10 cellular contexts compared by ENCODE assay signal in genomic region chr9:131707050-131707449, GRCh38. TPM values are rescaled to one million over a fixed set of nuclear protein-coding genes. Genes with fewer than 3 reads are reported as not detected.
DNase-seq lines count a peak whose midpoint lies in the region; ATAC-seq and TF ChIP-seq lines count a peak whose summit lies in the region.
"Had no signal": no experiment of that assay in that cellular context is flagged by ENCODE, and none has a peak within 500 bp of the region (broad histone marks: within the 10 kb centered on the region; RNA-seq: fewer than 3 reads in every experiment).

No MANE protein-coding gene starts in this region.

- no peaks in the 10 kb centered on the region for H3K36me3 Mint-ChIP-seq in brain
- H3K36me3 Mint-ChIP-seq in activated CD8-positive, alpha-beta T cell treated with anti-CD3 and anti-CD28 coated beads, Interleukin-2, amount 10 ng/mL, durations not matched to agents 7 days and 5 days (ENCODE audit: low read depth), result peaks cover 23% of the 10 kb centered on the region

- POLR2A ChIA-PET in activated CD8-positive, alpha-beta T cell treated with anti-CD3 and anti-CD28 coated beads, Interleukin-2, amount 10 ng/mL, durations not matched to agents 7 days and 5 days (lab: Charles Lee), result no interaction called here

- H3K4me3 Mint-ChIP-seq in brain, result no peak overlapping the region
- H3K4me3 Mint-ChIP-seq in activated CD8-positive, alpha-beta T cell treated with anti-CD3 and anti-CD28 coated beads, Interleukin-2, amount 10 ng/mL, durations not matched to agents 7 days and 5 days, result no peak overlapping the region

- DNase-seq in left ventricle myocardium inferior (no peak), Right ventricle myocardium inferior (ENCODE audit: missing footprints) (no peak), lower leg skin (ENCODE audit: low spot score in 2 of 2) (no peak)
- DNase-seq in activated CD8-positive, alpha-beta T cell treated with anti-CD3 and anti-CD28 coated beads, Interleukin-2, amount 10 ng/mL, durations not matched to agents 7 days and 5 days, result no peak
- DNase-seq in activated CD4-positive, CD25-positive, alpha-beta regulatory T cell treated with anti-CD3 and anti-CD28 coated beads, Interleukin-2, amount 50 U/mL, for 72 hours, result no peak
- DNase-seq in activated CD8-positive, alpha-beta memory T cell treated with anti-CD3 and anti-CD28 coated beads for 24 hours, result no peak
- DNase-seq: activated CD4-positive, alpha-beta T cell treated with anti-CD3 and anti-CD28 coated beads, Interleukin-2, amount 10 ng/mL, durations not matched to agents 24 days and 14 days; NCI-H345 had no signal

- H3K27ac ChIP-seq in left ventricle myocardium inferior (replicated peaks) (peak overlapping the region; percentile 83), mucosa of rectum (ENCODE audit: low read depth in 2 of 2, low read length in 2 of 2) (peak overlapping the region; percentile 20 to 42)

- CTCF ChIA-PET in activated CD8-positive, alpha-beta T cell treated with anti-CD3 and anti-CD28 coated beads, Interleukin-2, amount 10 ng/mL, durations not matched to agents 7 days and 5 days (lab: Charles Lee), result no interaction called here

- intact Hi-C loops in left ventricle myocardium inferior (cut with micrococcal nuclease) (no loop called here), Right ventricle myocardium inferior (cut with DNase I) (loop anchor here (5.0 kb wide), 1 partner anchor 35 kb away; no protein-coding TSS in a partner anchor), lower leg skin (cut with DNase I; ENCODE audit: low total_unique reads) (no loop called here)

- TF ChIP-seq POLR2A in lower leg skin (IDR thresholded peaks at IDR 0.05), result no peak

- H3K36me3 ChIP-seq in left ventricle myocardium inferior (no peaks in the 10 kb centered on the region), mucosa of rectum (ENCODE audit: control insufficient read depth in 2 of 2, insufficient read depth in 2 of 2, low read length in 2 of 2) (no peaks in the 10 kb centered on the region)

- H3K27me3 ChIP-seq in left ventricle myocardium inferior (ENCODE audit: low read depth), result no peaks in the 10 kb centered on the region
- no peaks in the 10 kb centered on the region for H3K27me3 ChIP-seq in mucosa of rectum (ENCODE audit: control insufficient read depth in 2 of 2, insufficient read depth in 2 of 2, low read length in 2 of 2)

- H3K4me3 ChIP-seq in left ventricle myocardium inferior (peak overlapping the region; percentile 61), mucosa of rectum (ENCODE audit: low read length in 2 of 2) (no peak overlapping the region), lower leg skin (ENCODE audit: low read depth, poor library complexity, severe bottlenecking) (no peak overlapping the region)

- TF ChIP-seq CTCF in left ventricle myocardium inferior (IDR thresholded peaks at IDR 0.05; ENCODE audit: borderline replicate concordance) (no peak), brain (conservative IDR thresholded peaks at IDR 0.05) (no peak), lower leg skin (IDR thresholded peaks at IDR 0.05) (no peak)

- 87 to 88% methylated on average over 5 of the region's 5 CpGs for WGBS in lower leg skin, 2 donors

- H3K27ac Mint-ChIP-seq in brain, result peak overlapping the region in 4 of 5 experiments; percentile 6 to 74 (median 63)
- H3K27ac Mint-ChIP-seq in activated CD8-positive, alpha-beta T cell treated with anti-CD3 and anti-CD28 coated beads, Interleukin-2, amount 10 ng/mL, durations not matched to agents 7 days and 5 days, result no peak overlapping the region

- H3K9me3 ChIP-seq in left ventricle myocardium inferior (replicated peaks) (no peaks in the 10 kb centered on the region), mucosa of rectum (ENCODE audit: control insufficient read depth in 2 of 2, low read length in 2 of 2) (no peaks in the 10 kb centered on the region)

- H3K4me1 Mint-ChIP-seq in brain, result peaks cover 79% of the 10 kb centered on the region
- H3K4me1 Mint-ChIP-seq in activated CD8-positive, alpha-beta T cell treated with anti-CD3 and anti-CD28 coated beads, Interleukin-2, amount 10 ng/mL, durations not matched to agents 7 days and 5 days (ENCODE audit: low read depth), result peaks cover 69% of the 10 kb centered on the region

- H3K4me1 ChIP-seq in left ventricle myocardium inferior (peaks cover 99% of the 10 kb centered on the region), mucosa of rectum (ENCODE audit: control insufficient read depth in 2 of 2, insufficient read depth in 2 of 2, low read length in 2 of 2) (peaks cover 38 to 46% of the 10 kb centered on the region in 2 donors)

- ATAC-seq in Right ventricle myocardium inferior, result no peak
- no peak for ATAC-seq in activated CD8-positive, alpha-beta T cell treated with anti-CD3 and anti-CD28 coated beads, Interleukin-2, amount 10 ng/mL, durations not matched to agents 7 days and 5 days

- H3K9me3 Mint-ChIP-seq in brain, result peaks cover 0 to 3% (median 0%) of the 10 kb centered on the region in 5 experiments
- H3K9me3 Mint-ChIP-seq in activated CD8-positive, alpha-beta T cell treated with anti-CD3 and anti-CD28 coated beads, Interleukin-2, amount 10 ng/mL, durations not matched to agents 7 days and 5 days (ENCODE audit: insufficient read depth), result no peaks in the 10 kb centered on the region
- H3K9me3 Mint-ChIP-seq: activated CD4-positive, alpha-beta T cell treated with anti-CD3 and anti-CD28 coated beads, Interleukin-2, amount 10 ng/mL, durations not matched to agents 24 days and 14 days had no signal

- H3K27me3 Mint-ChIP-seq in brain, result no peaks in the 10 kb centered on the region
- no peaks in the 10 kb centered on the region for H3K27me3 Mint-ChIP-seq in activated CD8-positive, alpha-beta T cell treated with anti-CD3 and anti-CD28 coated beads, Interleukin-2, amount 10 ng/mL, durations not matched to agents 7 days and 5 days (ENCODE audit: low read depth)
- H3K27me3 Mint-ChIP-seq: activated CD4-positive, alpha-beta T cell treated with anti-CD3 and anti-CD28 coated beads, Interleukin-2, amount 10 ng/mL, durations not matched to agents 24 days and 14 days had no signal

- no peak overlapping the region for H3K9ac ChIP-seq in mucosa of rectum (ENCODE audit: low read depth in 1 of 2, low read length in 2 of 2)

RNA-seq across cellular contexts. Expression of gene RAPGEF1, which starts 32.8 kb away (rescaled TPM):
- 95.9 TPM for total RNA-seq in left ventricle myocardium inferior
- 125 TPM for total RNA-seq in Right ventricle myocardium inferior
- 44.2 TPM for polyA plus RNA-seq in brain (ENCODE audit: insufficient read depth, low read depth, low replicate concordance)
- total RNA-seq in lower leg skin, result 10 to 100 TPM; 18.0 to 70.8 (median 43.5) TPM
- total RNA-seq in activated CD8-positive, alpha-beta T cell treated with anti-CD3 and anti-CD28 coated beads, Interleukin-2, amount 10 ng/mL, durations not matched to agents 7 days and 5 days, result 100 to 1,000 TPM; 128 TPM
